Comparison of ENCODE assay signal across 8 cellular contexts in the genomic region with DNA sequence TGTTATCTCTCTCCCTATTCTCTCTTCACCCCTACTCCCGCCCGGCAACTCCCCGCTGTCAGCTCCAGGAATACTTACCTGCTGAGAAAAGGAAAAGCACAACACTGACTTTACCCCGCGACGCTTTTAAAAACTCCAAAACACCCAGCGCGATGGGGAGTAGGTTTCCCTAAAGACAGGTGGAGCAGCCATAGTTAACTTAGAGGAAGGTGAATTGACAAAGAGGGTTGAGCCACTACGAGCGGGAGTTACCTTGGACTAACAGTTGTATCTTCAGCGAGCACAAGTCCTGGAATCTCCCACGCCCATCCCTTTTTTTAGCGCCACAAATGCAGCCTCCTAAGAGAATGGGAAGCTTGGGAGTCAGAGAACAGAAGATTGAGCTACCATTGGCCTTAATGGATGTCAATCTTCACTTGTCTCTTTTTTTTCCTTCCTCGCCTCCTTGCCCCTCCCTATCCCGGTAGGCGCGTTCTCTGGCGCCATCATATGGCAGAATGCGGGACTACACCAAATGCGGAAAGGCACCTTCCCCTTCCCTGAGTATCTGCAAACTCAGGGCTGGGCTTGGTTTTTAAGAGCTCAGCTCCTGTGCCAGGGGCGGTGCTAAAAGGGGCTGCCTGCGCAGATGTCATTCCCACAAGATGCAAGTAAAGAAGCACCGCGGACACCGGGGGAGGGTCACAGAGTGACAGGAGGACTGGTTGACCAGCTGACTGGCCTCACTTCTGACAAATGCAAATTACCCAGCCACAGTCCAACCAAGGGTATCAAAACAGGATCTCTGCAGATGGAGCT. TPM values are rescaled to one million over a fixed set of nuclear protein-coding genes. Genes with fewer than 3 reads are reported as not detected.
A peak's percentile ranks its signal among the peaks of the same experiment; 100 is the strongest.
DNase-seq lines count a peak whose midpoint lies in the region; FAIRE-seq and TF ChIP-seq lines count a peak whose summit lies in the region.
"Not testable (repeated sequence)": the region's sequence is repeated elsewhere in the genome, so short reads cannot be mapped to it uniquely, and the experiment has no call there.

No MANE protein-coding gene starts in this region.

- H3K9me2 ChIP-seq in Loucy (replicated peaks; ENCODE audit: low read depth, low read length): not testable (repeated sequence)

- not testable (repeated sequence) for H2BK120ac ChIP-seq in neuronal stem cell (ENCODE audit: low read depth, low read length)

- H3K9ac ChIP-seq in Loucy (ENCODE audit: low read depth, low read length, poor library complexity, severe bottlenecking): peak overlapping the region; percentile 61
- H3K9ac ChIP-seq in neuronal stem cell (ENCODE audit: low read depth, low read length, poor library complexity): not testable (repeated sequence)

- not testable (repeated sequence) for H3K9me3 ChIP-seq in Loucy (ENCODE audit: insufficient read depth, low read depth, low read length); neuronal stem cell (replicated peaks in 1 of 2; ENCODE audit: control insufficient read depth in 2 of 2, insufficient read depth in 1 of 2, low read depth in 1 of 2, low read length in 2 of 2); stomach

- DNase-seq in HCEC 1CT: peak; percentile 83
- DNase-seq in SIG-M5 treated with dmso at 0.1 percent for 504 hours (lab: John Stamatoyannopoulos, UW; ENCODE audit: unreplicated experiment): peak; percentile 62
- DNase-seq in activated gamma-delta T cell treated with anti-CD3 and anti-CD28 coated beads, Interleukin-2, amount 50 U/mL, for 16 hours (ENCODE audit: low read depth): peak; percentile 52
- DNase-seq in germinal center (ENCODE audit: low spot score): peak; percentile 86
- DNase-seq in neuronal stem cell (ENCODE audit: low spot score): peak; percentile 97
- DNase-seq in stomach: peak; percentile 85

- peak overlapping the region; percentile 69 for H3K4me2 ChIP-seq in Loucy (ENCODE audit: low read depth, low read length, poor library complexity, severe bottlenecking)
- H3K4me2 ChIP-seq in neuronal stem cell (ENCODE audit: insufficient read depth, low read length, poor library complexity, severe bottlenecking): peak overlapping the region; percentile 61

- not testable (repeated sequence) for H3F3A ChIP-seq in Loucy (ENCODE audit: low read depth)

- not testable (repeated sequence) for H4K8ac ChIP-seq in neuronal stem cell (ENCODE audit: low read depth, low read length)

- TF ChIP-seq EP300 in stomach (IDR thresholded peaks at IDR 0.05): not testable (repeated sequence)

- H2BK12ac ChIP-seq in neuronal stem cell (ENCODE audit: low read length): not testable (repeated sequence)

- intact Hi-C loops in stomach (cut with DNase I; ENCODE audit: low total_unique reads): not testable (repeated sequence)

- not testable (repeated sequence) for H4K20me1 ChIP-seq in Loucy (ENCODE audit: insufficient read depth, low read length, poor library complexity, severe bottlenecking)

- H4K91ac ChIP-seq in neuronal stem cell (ENCODE audit: low read depth, low read length, poor library complexity): not testable (repeated sequence)

- H3K27me3 ChIP-seq in Loucy (ENCODE audit: insufficient read depth, low read length, poor library complexity, severe bottlenecking); neuronal stem cell (ENCODE audit: control insufficient read depth in 3 of 3, insufficient read depth in 3 of 3, low read depth in 1 of 3, low read length in 3 of 3): not testable (repeated sequence)
- H3K27me3 ChIP-seq in stomach: peaks cover 0 to 46% (median 0%) of the 10 kb centered on the region in 3 donors

- H3K4ac ChIP-seq in neuronal stem cell (ENCODE audit: low read length): not testable (repeated sequence)

- H2AFZ ChIP-seq in Loucy (ENCODE audit: low read length) (peak overlapping the region; percentile 87), neuronal stem cell (ENCODE audit: low read length) (peak overlapping the region; percentile 87)

- H3K4me1 ChIP-seq in Loucy (ENCODE audit: insufficient read depth, low read length, poor library complexity, severe bottlenecking): peaks cover 17% of the 10 kb centered on the region
- H3K4me1 ChIP-seq in neuronal stem cell (ENCODE audit: control insufficient read depth in 2 of 2, insufficient read depth in 1 of 2, low read depth in 1 of 2, low read length in 2 of 2): not testable (repeated sequence)
- peaks cover 0 to 13% (median 8%) of the 10 kb centered on the region in 4 donors for H3K4me1 ChIP-seq in stomach

- not testable (repeated sequence) for H2BK5ac ChIP-seq in neuronal stem cell (ENCODE audit: low read length)

- TF ChIP-seq CTCF in Loucy (conservative IDR thresholded peaks at IDR 0.05; ENCODE audit: low read length): peak; percentile 94
- peak in 5 of 7 experiments; percentile 67 to 92 (median 83) for TF ChIP-seq CTCF in stomach (IDR thresholded peaks at IDR 0.05)

- H3K79me1 ChIP-seq in neuronal stem cell (ENCODE audit: low read depth, low read length): not testable (repeated sequence)

- H3K36me3 ChIP-seq in Loucy (ENCODE audit: insufficient read depth, low read length); neuronal stem cell (replicated peaks in 1 of 2; ENCODE audit: control insufficient read depth in 2 of 2, insufficient read depth in 2 of 2, low read length in 2 of 2); stomach: not testable (repeated sequence)

- not testable (repeated sequence) for TF ChIP-seq POLR2A in stomach (IDR thresholded peaks at IDR 0.05)

- not testable (repeated sequence) for H3K14ac ChIP-seq in neuronal stem cell (ENCODE audit: low read length)

- WGBS in neuronal stem cell (ENCODE audit: extremely low coverage in 2 of 2, insufficient read length in 2 of 2, insufficient replicate concordance in 1 of 2), 2 donors: no CpG with 5 or more reads among the region's 25 CpGs
- WGBS in stomach, 5 donors: 1 to 2% (median 2%) methylated on average over 25 of the region's 25 CpGs

- not testable (repeated sequence) for H3K23ac ChIP-seq in neuronal stem cell (ENCODE audit: low read depth, low read length, poor library complexity)

- peak; percentile 88 for FAIRE-seq in G401.6 (lab: Jason Lieb, UNC)

- not testable (repeated sequence) for H2AK5ac ChIP-seq in neuronal stem cell (ENCODE audit: low read depth, low read length)

- not testable (repeated sequence) for H2BK15ac ChIP-seq in neuronal stem cell (ENCODE audit: low read length)

- H3K27ac ChIP-seq in neuronal stem cell (replicated peaks; ENCODE audit: low read length); stomach: not testable (repeated sequence)

- H3K4me3 ChIP-seq in Loucy (ENCODE audit: low read length, poor library complexity, severe bottlenecking) (peak overlapping the region; percentile 74), neuronal stem cell (ENCODE audit: low read length in 2 of 2) (peak overlapping the region; percentile 29 to 74), stomach (peak overlapping the region; percentile 32 to 49 (median 38))

- not testable (repeated sequence) for H3K18ac ChIP-seq in neuronal stem cell (ENCODE audit: low read length)

- H3K79me2 ChIP-seq in Loucy (ENCODE audit: insufficient read depth, low read length): not testable (repeated sequence)

RNA-seq across cellular contexts. Expression of gene GLYATL1B, which starts 27.8 kb away (rescaled TPM):
- polyA plus RNA-seq in neuronal stem cell (2013, experiment 1 of 2): not detected
- not detected for polyA plus RNA-seq in neuronal stem cell (2013, experiment 2 of 2)
- not detected for total RNA-seq in stomach
- polyA plus RNA-seq in stomach: not detected

RNA-seq across cellular contexts. Expression of gene FAM111B, which starts 48.7 kb away (rescaled TPM):
- polyA plus RNA-seq in neuronal stem cell (2013, experiment 1 of 2): 7.2 TPM
- polyA plus RNA-seq in neuronal stem cell (2013, experiment 2 of 2): 7.0 TPM
- 10 to 100 TPM in 1 of 5 donors, 1 to 10 TPM in 3, under 1 TPM in 1; 0.29 to 37.9 (median 9.2) TPM for total RNA-seq in stomach
- 1 to 10 TPM; 1.7 to 2.9 (median 2.2) TPM for polyA plus RNA-seq in stomach
